8 cellular contexts compared by ENCODE assay signal in the genomic region with DNA sequence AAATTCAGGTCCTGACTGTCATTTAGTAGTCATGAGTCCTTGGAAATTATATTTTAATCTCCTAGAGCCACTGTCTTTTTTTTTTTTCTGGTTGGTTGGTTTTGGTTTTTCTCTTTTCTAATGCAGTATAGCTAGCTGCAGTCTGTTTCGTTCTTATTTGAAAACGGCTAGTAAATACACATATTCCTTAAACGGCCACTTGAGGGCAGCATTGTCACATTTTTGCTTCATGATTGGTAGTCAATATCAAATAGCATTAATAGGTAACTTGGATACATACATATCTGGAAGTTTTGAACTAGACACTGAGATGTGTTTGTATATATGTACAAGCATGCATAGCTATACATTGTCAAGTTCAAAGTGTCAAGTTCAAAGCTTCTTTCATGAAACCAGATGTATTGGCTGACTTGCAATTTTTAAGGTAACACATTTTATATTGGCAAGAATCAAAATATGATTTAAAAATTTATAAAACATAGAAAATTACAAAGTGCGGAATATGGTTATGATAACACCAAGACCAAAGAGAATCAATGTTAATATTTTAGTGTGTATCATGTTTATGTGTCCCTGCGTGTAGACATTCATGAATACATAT. TPM values are rescaled to one million over a fixed set of nuclear protein-coding genes. Genes with fewer than 3 reads are reported as not detected.
DNase-seq lines count a peak whose midpoint lies in the region; ATAC-seq and TF ChIP-seq lines count a peak whose summit lies in the region.

No MANE protein-coding gene starts in this region.

- no peak overlapping the region for H4K8ac ChIP-seq in mesenchymal stem cell (ENCODE audit: low read length)

- ATAC-seq in heart left ventricle (no peak), GM21447 (IDR thresholded peaks at IDR 0.05; ENCODE audit: unreplicated experiment) (no peak)

- TF ChIP-seq CTCF in heart left ventricle (IDR thresholded peaks at IDR 0.05): peak; percentile 53 to 81 (median 70)
- peak; percentile 95 for TF ChIP-seq CTCF in chondrocyte (IDR thresholded peaks at IDR 0.05)
- TF ChIP-seq CTCF in suprapubic skin (IDR thresholded peaks at IDR 0.05): peak; percentile 23 to 62

- H3K4ac ChIP-seq in mesenchymal stem cell (ENCODE audit: low read depth in 1 of 2, low read length in 2 of 2): no peak overlapping the region

- intact Hi-C loops in heart left ventricle (cut with DNase I): loop anchor here in 5 of 10 donors (2.0 to 10.0 kb wide), 5 partner anchors 128 to 1233 kb away; no protein-coding TSS in a partner anchor
- intact Hi-C loops in cardiac septum (cut with DNase I): no loop called here

- H3K36me3 ChIP-seq in heart left ventricle (no peaks in the 10 kb centered on the region), mesenchymal stem cell (ENCODE audit: control insufficient read depth in 1 of 2, insufficient read depth in 2 of 2, low read depth in 1 of 2, low read length in 2 of 2) (peaks cover 0 to 3% of the 10 kb centered on the region in 2 experiments), suprapubic skin (no peaks in the 10 kb centered on the region)

- no peak overlapping the region for H2AK5ac ChIP-seq in mesenchymal stem cell (ENCODE audit: low read length, severe bottlenecking)

- H3K79me1 ChIP-seq in mesenchymal stem cell (replicated peaks; ENCODE audit: low read length, poor library complexity, severe bottlenecking): no peaks in the 10 kb centered on the region

- no peaks in the 10 kb centered on the region for H3K9me3 Mint-ChIP-seq in chondrocyte (ENCODE audit: low read depth)

- DNase-seq in heart left ventricle (peak in 1 of 5 donors; percentile 37), cardiac septum (ENCODE audit: low spot score) (no peak), NAMALWA (ENCODE audit: low spot score) (peak; percentile 80), SKM-1 (lab: John Stamatoyannopoulos, UW; ENCODE audit: unreplicated experiment) (peak; percentile 28), chondrocyte (ENCODE audit: low spot score) (no peak), mesenchymal stem cell (peak; percentile 45), suprapubic skin (ENCODE audit: low spot score in 2 of 2) (no peak)

- H3K27ac ChIP-seq in heart left ventricle (no peak overlapping the region), mesenchymal stem cell (ENCODE audit: low read length, poor library complexity, severe bottlenecking) (no peak overlapping the region), suprapubic skin (no peak overlapping the region)

- H3K27me3 ChIP-seq in heart left ventricle (peaks cover 0 to 42% (median 14%) of the 10 kb centered on the region in 9 donors), mesenchymal stem cell (ENCODE audit: control insufficient read depth in 1 of 2, insufficient read depth in 1 of 2, low read length in 2 of 2) (peaks cover 0 to 14% of the 10 kb centered on the region in 2 experiments), suprapubic skin (peaks cover 19% of the 10 kb centered on the region)

- TF ChIP-seq POLR2A in heart left ventricle (IDR thresholded peaks at IDR 0.05) (no peak), suprapubic skin (IDR thresholded peaks at IDR 0.05) (no peak)

- H2BK120ac ChIP-seq in mesenchymal stem cell (ENCODE audit: low read depth, low read length): no peak overlapping the region

- H3K4me1 ChIP-seq in heart left ventricle: peaks cover 0 to 11% (median 5%) of the 10 kb centered on the region in 12 donors
- H3K4me1 ChIP-seq in mesenchymal stem cell (ENCODE audit: control insufficient read depth, insufficient read depth, low read depth, low read length): peaks cover 4% of the 10 kb centered on the region
- H3K4me1 ChIP-seq in suprapubic skin: peaks cover 20% of the 10 kb centered on the region

- no peaks in the 10 kb centered on the region for H3K36me3 Mint-ChIP-seq in chondrocyte (ENCODE audit: low read depth)

- H3K4me2 ChIP-seq in mesenchymal stem cell (ENCODE audit: low read length, poor library complexity, severe bottlenecking): no peak overlapping the region

- TF ChIP-seq EP300 in suprapubic skin (IDR thresholded peaks at IDR 0.05): no peak

- no peak overlapping the region for H2BK5ac ChIP-seq in mesenchymal stem cell (ENCODE audit: low read depth, low read length, poor library complexity, severe bottlenecking)

- no peak overlapping the region for H3K18ac ChIP-seq in mesenchymal stem cell (ENCODE audit: low read depth in 1 of 2, low read length in 2 of 2)

- H3K27me3 Mint-ChIP-seq in chondrocyte (ENCODE audit: low read depth): no peaks in the 10 kb centered on the region

- H3K23ac ChIP-seq in mesenchymal stem cell (ENCODE audit: low read length in 2 of 2): no peak overlapping the region

- no peak overlapping the region for H2AFZ ChIP-seq in mesenchymal stem cell (ENCODE audit: low read depth, low read length)

- H3K4me3 ChIP-seq in heart left ventricle (no peak overlapping the region), mesenchymal stem cell (ENCODE audit: insufficient read depth in 1 of 2, low read depth in 1 of 2, low read length in 2 of 2) (no peak overlapping the region), suprapubic skin (no peak overlapping the region)

- H3K4me1 Mint-ChIP-seq in chondrocyte (ENCODE audit: low read depth): peaks cover 3% of the 10 kb centered on the region

- H2BK12ac ChIP-seq in mesenchymal stem cell (ENCODE audit: low read length in 2 of 2): no peak overlapping the region

- no peak overlapping the region for H3K27ac Mint-ChIP-seq in chondrocyte (ENCODE audit: unreplicated experiment)

- H2BK15ac ChIP-seq in mesenchymal stem cell (ENCODE audit: low read depth, poor library complexity, severe bottlenecking): no peak overlapping the region

- WGBS in heart left ventricle, 4 donors: 21 to 22% (median 21%) methylated on average over 5 of the region's 5 CpGs
- whole genome bisulfite sequencing in mesenchymal stem cell: 6% methylated on average over 3 of the region's 5 CpGs
- WGBS in suprapubic skin: 26% methylated on average over 5 of the region's 5 CpGs

- no peaks in the 10 kb centered on the region for H3K9me3 ChIP-seq in heart left ventricle
- no peaks in the 10 kb centered on the region for H3K9me3 ChIP-seq in mesenchymal stem cell (ENCODE audit: control insufficient read depth, low read length)
- no peaks in the 10 kb centered on the region for H3K9me3 ChIP-seq in suprapubic skin

- H4K91ac ChIP-seq in mesenchymal stem cell (ENCODE audit: low read length): no peak overlapping the region

- H3K14ac ChIP-seq in mesenchymal stem cell (ENCODE audit: low read length in 2 of 2): no peak overlapping the region

- H3K4me3 Mint-ChIP-seq in chondrocyte (ENCODE audit: unreplicated experiment): no peak overlapping the region

- no peak overlapping the region for H3K9ac ChIP-seq in mesenchymal stem cell (ENCODE audit: low read length)

RNA-seq across cellular contexts. Expression of a gene that starts 22.5 kb away (rescaled TPM):
- total RNA-seq in heart left ventricle (not detected), cardiac septum (not detected), chondrocyte (0.30 to 0.46 TPM in 2 of 3 replicates, not detected in the other), suprapubic skin (not detected)
- not detected for polyA plus RNA-seq in heart left ventricle
- polyA plus RNA-seq in mesenchymal stem cell (2013, experiment 1 of 2): not detected
- polyA plus RNA-seq in mesenchymal stem cell (2013, experiment 2 of 2): not detected

Comparison
In these comparisons a context has a peak if more than half of its experiments do, and no peak if none do; other contexts are left out.
1. DNase-seq: peak in NAMALWA (single experiment), SKM-1 (single experiment) and mesenchymal stem cell (single experiment); none in cardiac septum (single experiment), chondrocyte (single experiment) and suprapubic skin (0 of 2).
2. CTCF ChIP-seq: peak in every context shown above with its lines; median percentile 95 in chondrocyte; 70 in heart left ventricle; 42 in suprapubic skin.